ENCODE assay signal across 2 cellular contexts in genomic region chr19:48102870-48103751, GRCh38.
A peak's percentile ranks its signal among the peaks of the same experiment; 100 is the strongest.
TF ChIP-seq lines count a peak whose summit lies in the region.

No MANE protein-coding gene starts in this region.

TF ChIP-seq in IMR-90, 13 proteins besides CTCF, POLR2A, EP300 and RAD21:
- TF ChIP-seq MAFK (IDR thresholded peaks at IDR 0.05; ENCODE audit: low read depth, low read length): no peak
- peak; percentile 82 for TF ChIP-seq SMC3 (IDR thresholded peaks at IDR 0.05; ENCODE audit: low read depth, low read length)

TF ChIP-seq in SK-N-SH, 30 proteins besides CTCF, POLR2A, EP300 and RAD21:
- TF ChIP-seq, protein P1, sequence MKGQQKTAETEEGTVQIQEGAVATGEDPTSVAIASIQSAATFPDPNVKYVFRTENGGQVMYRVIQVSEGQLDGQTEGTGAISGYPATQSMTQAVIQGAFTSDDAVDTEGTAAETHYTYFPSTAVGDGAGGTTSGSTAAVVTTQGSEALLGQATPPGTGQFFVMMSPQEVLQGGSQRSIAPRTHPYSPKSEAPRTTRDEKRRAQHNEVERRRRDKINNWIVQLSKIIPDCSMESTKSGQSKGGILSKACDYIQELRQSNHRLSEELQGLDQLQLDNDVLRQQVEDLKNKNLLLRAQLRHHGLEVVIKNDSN (IDR thresholded peaks at IDR 0.05; ENCODE audit: borderline replicate concordance, low read depth): no peak
- TF ChIP-seq SMC3 (IDR thresholded peaks at IDR 0.05; ENCODE audit: low read depth, low read length) (peak; percentile 83), PBX3 (IDR thresholded peaks at IDR 0.05) (peak; percentile 73)
